In genomic region chr2:87418823-87419822, GRCh38 we compare ENCODE assay signal across 7 cellular contexts.
A peak's percentile ranks its signal among the peaks of the same experiment; 100 is the strongest.
DNase-seq lines count a peak whose midpoint lies in the region; ATAC-seq and TF ChIP-seq lines count a peak whose summit lies in the region.
"Not testable (repeated sequence)": the region's sequence is repeated elsewhere in the genome, so short reads cannot be mapped to it uniquely, and the experiment has no call there.

No MANE protein-coding gene starts in this region.

- H3K23ac ChIP-seq in neuronal stem cell (ENCODE audit: low read depth, low read length, poor library complexity), result not testable (repeated sequence)

- H3K4ac ChIP-seq in neuronal stem cell (ENCODE audit: low read length), result not testable (repeated sequence)

- H3K9me3 ChIP-seq in gastroesophageal sphincter; right lobe of liver; neuronal stem cell (replicated peaks in 1 of 2; ENCODE audit: control insufficient read depth in 2 of 2, insufficient read depth in 1 of 2, low read depth in 1 of 2, low read length in 2 of 2); upper lobe of right lung: not testable (repeated sequence)

- H3K4me3 ChIP-seq in gastroesophageal sphincter; right lobe of liver; neuronal stem cell (ENCODE audit: low read length in 2 of 2); upper lobe of right lung: not testable (repeated sequence)

- intact Hi-C loops in right lobe of liver (cut with DNase I); sciatic nerve (cut with DNase I); upper lobe of right lung (cut with DNase I): not testable (repeated sequence)

- peak; percentile 42 for DNase-seq in activated CD4-positive, CD25-positive, alpha-beta regulatory T cell treated with anti-CD3 and anti-CD28 coated beads, Interleukin-2, amount 50 U/mL, for 72 hours
- DNase-seq in central memory CD8-positive, alpha-beta T cell (ENCODE audit: low spot score in 2 of 2); neuronal stem cell (ENCODE audit: low spot score): not testable (repeated sequence)
- DNase-seq in right lobe of liver, result peak in 2 of 3 donors; percentile 51 to 60
- peak; percentile 60 for DNase-seq in sciatic nerve (ENCODE audit: low spot score)
- DNase-seq in upper lobe of right lung, result peak; percentile 68

- not testable (repeated sequence) for H2BK5ac ChIP-seq in neuronal stem cell (ENCODE audit: low read length)

- not testable (repeated sequence) for H3K9me3 Mint-ChIP-seq in central memory CD8-positive, alpha-beta T cell

- not testable (repeated sequence) for H3K27me3 ChIP-seq in gastroesophageal sphincter; right lobe of liver; neuronal stem cell (ENCODE audit: control insufficient read depth in 3 of 3, insufficient read depth in 3 of 3, low read depth in 1 of 3, low read length in 3 of 3); upper lobe of right lung

- H3K27ac Mint-ChIP-seq in central memory CD8-positive, alpha-beta T cell (ENCODE audit: low read depth), result not testable (repeated sequence)

- ATAC-seq in central memory CD8-positive, alpha-beta T cell (replicated peaks; ENCODE audit: extremely low read depth, poor library complexity, severe bottlenecking), result peak; percentile 37
- ATAC-seq in gastroesophageal sphincter, result peak; percentile 19
- not testable (repeated sequence) for ATAC-seq in right lobe of liver, sciatic nerve, upper lobe of right lung

- not testable (repeated sequence) for H3K4me1 Mint-ChIP-seq in central memory CD8-positive, alpha-beta T cell

- not testable (repeated sequence) for H2AK5ac ChIP-seq in neuronal stem cell (ENCODE audit: low read depth, low read length)

- not testable (repeated sequence) for H3K4me1 ChIP-seq in gastroesophageal sphincter; right lobe of liver; neuronal stem cell (ENCODE audit: control insufficient read depth in 2 of 2, insufficient read depth in 1 of 2, low read depth in 1 of 2, low read length in 2 of 2); upper lobe of right lung

- not testable (repeated sequence) for H2BK12ac ChIP-seq in neuronal stem cell (ENCODE audit: low read length)

- not testable (repeated sequence) for H3K36me3 ChIP-seq in gastroesophageal sphincter; right lobe of liver; neuronal stem cell (replicated peaks in 1 of 2; ENCODE audit: control insufficient read depth in 2 of 2, insufficient read depth in 2 of 2, low read length in 2 of 2); upper lobe of right lung

- not testable (repeated sequence) for H3K27me3 Mint-ChIP-seq in central memory CD8-positive, alpha-beta T cell

- not testable (repeated sequence) for H3K9ac ChIP-seq in neuronal stem cell (ENCODE audit: low read depth, low read length, poor library complexity)

- not testable (repeated sequence) for H2BK15ac ChIP-seq in neuronal stem cell (ENCODE audit: low read length)

- H3K27ac ChIP-seq in gastroesophageal sphincter; right lobe of liver; neuronal stem cell (replicated peaks; ENCODE audit: low read length); upper lobe of right lung: not testable (repeated sequence)

- H3K36me3 Mint-ChIP-seq in central memory CD8-positive, alpha-beta T cell (ENCODE audit: insufficient read depth), result not testable (repeated sequence)

- not testable (repeated sequence) for TF ChIP-seq POLR2A in gastroesophageal sphincter (IDR thresholded peaks at IDR 0.05); right lobe of liver (IDR thresholded peaks at IDR 0.05)

- H4K8ac ChIP-seq in neuronal stem cell (ENCODE audit: low read depth, low read length), result peak overlapping the region; percentile 17

- H2BK120ac ChIP-seq in neuronal stem cell (ENCODE audit: low read depth, low read length), result not testable (repeated sequence)

- not testable (repeated sequence) for TF ChIP-seq EP300 in gastroesophageal sphincter (IDR thresholded peaks at IDR 0.05)

- not testable (repeated sequence) for H3K18ac ChIP-seq in neuronal stem cell (ENCODE audit: low read length)

- not testable (repeated sequence) for H3K79me1 ChIP-seq in neuronal stem cell (ENCODE audit: low read depth, low read length)

- H2AFZ ChIP-seq in neuronal stem cell (ENCODE audit: low read length), result not testable (repeated sequence)

- H3K14ac ChIP-seq in neuronal stem cell (ENCODE audit: low read length), result not testable (repeated sequence)

- H3K4me2 ChIP-seq in neuronal stem cell (ENCODE audit: insufficient read depth, low read length, poor library complexity, severe bottlenecking), result not testable (repeated sequence)

- H3K4me3 Mint-ChIP-seq in central memory CD8-positive, alpha-beta T cell, result not testable (repeated sequence)

- 60 to 92% methylated on average over 1 to 3 of the region's 9 CpGs for WGBS in gastroesophageal sphincter (ENCODE audit: low coverage in 1 of 2), 2 donors
- WGBS in right lobe of liver (ENCODE audit: insufficient coverage, low coverage, low lambda C conversion rate, missing lambda C conversion rate), result 73% methylated on average over 6 of the region's 9 CpGs
- no CpG with 5 or more reads among the region's 9 CpGs for WGBS in neuronal stem cell (ENCODE audit: extremely low coverage in 2 of 2, insufficient read length in 2 of 2, insufficient replicate concordance in 1 of 2), 2 donors

- TF ChIP-seq CTCF in gastroesophageal sphincter (IDR thresholded peaks at IDR 0.05); right lobe of liver (IDR thresholded peaks at IDR 0.05); upper lobe of right lung (IDR thresholded peaks at IDR 0.05): not testable (repeated sequence)

- H4K91ac ChIP-seq in neuronal stem cell (ENCODE audit: low read depth, low read length, poor library complexity), result not testable (repeated sequence)
